In the genomic region with DNA sequence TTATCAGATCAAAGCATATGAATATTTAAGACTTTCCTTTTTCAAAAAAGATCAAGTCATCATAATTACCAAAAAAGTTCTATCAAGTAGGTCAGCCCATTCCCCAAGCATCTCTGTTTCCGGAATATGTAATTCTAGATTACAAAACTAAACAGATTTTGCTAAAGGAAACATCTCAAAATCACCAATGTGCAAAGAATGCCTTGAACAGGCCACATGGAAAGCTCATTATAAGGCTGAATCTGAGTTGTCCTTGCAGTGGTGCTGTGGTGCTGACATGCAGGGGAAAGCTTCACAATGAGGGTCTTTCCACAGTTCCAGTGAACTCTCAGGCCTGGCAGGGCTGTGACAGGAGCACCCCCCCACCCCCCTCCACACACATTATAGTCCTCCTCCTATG, we compare ENCODE assay signal across 35 cellular contexts.
DNase-seq lines count a peak whose midpoint lies in the region; ATAC-seq and TF ChIP-seq lines count a peak whose summit lies in the region.
"Had no signal": no experiment of that assay in that cellular context is flagged by ENCODE, and none has a peak within 500 bp of the region (broad histone marks: within the 10 kb centered on the region; RNA-seq: fewer than 3 reads in every experiment).

No MANE protein-coding gene starts in this region.

- H3K4me1 ChIP-seq in left ventricle myocardium inferior (no peaks in the 10 kb centered on the region), right cardiac atrium (ENCODE audit: control insufficient read depth, insufficient read depth, low read length) (no peaks in the 10 kb centered on the region), neuronal stem cell (ENCODE audit: control insufficient read depth in 2 of 2, insufficient read depth in 1 of 2, low read depth in 1 of 2, low read length in 2 of 2) (peaks cover 5 to 7% of the 10 kb centered on the region in 2 donors)
- H3K4me1 ChIP-seq: A549, BE2C, Caco-2 had no signal

- H2BK12ac ChIP-seq in neuronal stem cell (ENCODE audit: low read length) = no peak overlapping the region

- H3K4me1 Mint-ChIP-seq in stimulated activated effector memory CD8-positive, alpha-beta T cell treated with anti-CD3 and anti-CD28 coated beads, Interleukin-12 subunit alpha, Interleukin-12 subunit beta, amount 100 ng/mL, for 72 hours = peaks cover 3% of the 10 kb centered on the region
- H3K4me1 Mint-ChIP-seq in naive thymus-derived CD8-positive, alpha-beta T cell = peaks cover 0 to 4% (median 2%) of the 10 kb centered on the region in 4 donors
- H3K4me1 Mint-ChIP-seq: B cell; CD4-positive, alpha-beta memory T cell; CD4-positive, CD25-positive, alpha-beta regulatory T cell; CD8-positive, alpha-beta memory T cell had no signal

- H3K9me3 ChIP-seq in left ventricle myocardium inferior (replicated peaks) = no peaks in the 10 kb centered on the region
- H3K9me3 ChIP-seq in right cardiac atrium (ENCODE audit: control insufficient read depth, low read length) = no peaks in the 10 kb centered on the region
- no peaks in the 10 kb centered on the region for H3K9me3 ChIP-seq in neuronal stem cell (replicated peaks in 1 of 2; ENCODE audit: control insufficient read depth in 2 of 2, insufficient read depth in 1 of 2, low read depth in 1 of 2, low read length in 2 of 2)
- H3K9me3 ChIP-seq: A549; BE2C; BLaER1; BLaER1 treated with 17β-estradiol and CSF1 and Interleukin-3, amounts not matched to agents 10 nM and 100 nM; Caco-2 had no signal

- H3K27me3 ChIP-seq in left ventricle myocardium inferior (ENCODE audit: low read depth) = peaks cover 8% of the 10 kb centered on the region
- no peaks in the 10 kb centered on the region for H3K27me3 ChIP-seq in right cardiac atrium (ENCODE audit: control insufficient read depth, insufficient read depth)
- no peaks in the 10 kb centered on the region for H3K27me3 ChIP-seq in neuronal stem cell (ENCODE audit: control insufficient read depth in 3 of 3, insufficient read depth in 3 of 3, low read depth in 1 of 3, low read length in 3 of 3)
- H3K27me3 ChIP-seq: BE2C; BLaER1; BLaER1 treated with 17β-estradiol and CSF1 and Interleukin-3, amounts not matched to agents 10 nM and 100 nM had no signal

- H3K27ac Mint-ChIP-seq in stimulated activated effector memory CD8-positive, alpha-beta T cell treated with anti-CD3 and anti-CD28 coated beads, Interleukin-12 subunit alpha, Interleukin-12 subunit beta, amount 100 ng/mL, for 72 hours = peak overlapping the region; percentile 20
- no peak overlapping the region for H3K27ac Mint-ChIP-seq in naive thymus-derived CD8-positive, alpha-beta T cell
- H3K27ac Mint-ChIP-seq: B cell; CD4-positive, alpha-beta memory T cell; CD4-positive, alpha-beta T cell; CD4-positive, CD25-positive, alpha-beta regulatory T cell; CD8-positive, alpha-beta memory T cell; CD8-positive, alpha-beta T cell had no signal

- DNase-seq in left ventricle myocardium inferior (no peak), Right ventricle myocardium inferior (ENCODE audit: missing footprints) (no peak), left ventricle myocardium superior (no peak), right cardiac atrium (no peak), neuronal stem cell (ENCODE audit: low spot score) (no peak), cerebellar nuclear complex (lab: John Stamatoyannopoulos, UW) (no peak)
- DNase-seq in stimulated activated effector memory CD8-positive, alpha-beta T cell treated with anti-CD3 and anti-CD28 coated beads, Interleukin-12 subunit alpha, Interleukin-12 subunit beta, amount 100 ng/mL, for 72 hours (ENCODE audit: low spot score in 2 of 2) = no peak
- DNase-seq in naive thymus-derived CD8-positive, alpha-beta T cell = no peak
- DNase-seq: 8988T; ACHN; AML-193; BE2C; C1 segment of cervical spinal cord; Caco-2; Calu3; CD4-positive, alpha-beta memory T cell; CD4-positive, alpha-beta T cell; CD4-positive, CD25-positive, alpha-beta regulatory T cell; CD8-positive, alpha-beta memory T cell; CD8-positive, alpha-beta T cell; COR-L47; DMS 273 treated with DMSO at 0.1 percent for 48 hours; DMS153; DMS53; DMS79; DMS79 treated with DMSO at 0.1 percent for 48 hours; DND-41; EL had no signal

- H3K18ac ChIP-seq in neuronal stem cell (ENCODE audit: low read length) = peak overlapping the region; percentile 13

- H2AK5ac ChIP-seq in neuronal stem cell (ENCODE audit: low read depth, low read length) = no peak overlapping the region

- no peak overlapping the region for H3K4me3 Mint-ChIP-seq in stimulated activated effector memory CD8-positive, alpha-beta T cell treated with anti-CD3 and anti-CD28 coated beads, Interleukin-12 subunit alpha, Interleukin-12 subunit beta, amount 100 ng/mL, for 72 hours
- H3K4me3 Mint-ChIP-seq in naive thymus-derived CD8-positive, alpha-beta T cell = no peak overlapping the region
- H3K4me3 Mint-ChIP-seq: B cell; CD14-positive monocyte; CD4-positive, alpha-beta memory T cell; CD4-positive, alpha-beta T cell; CD4-positive, CD25-positive, alpha-beta regulatory T cell; CD8-positive, alpha-beta memory T cell; CD8-positive, alpha-beta T cell had no signal

- H3K4ac ChIP-seq in neuronal stem cell (ENCODE audit: low read length) = no peak overlapping the region

- H3K14ac ChIP-seq in neuronal stem cell (ENCODE audit: low read length) = peak overlapping the region; percentile 31

- no peak overlapping the region for H3K4me2 ChIP-seq in neuronal stem cell (ENCODE audit: insufficient read depth, low read length, poor library complexity, severe bottlenecking)
- H3K4me2 ChIP-seq: A549; BLaER1; BLaER1 treated with 17β-estradiol and CSF1 and Interleukin-3, amounts not matched to agents 10 nM and 100 nM had no signal

- no peak overlapping the region for H4K91ac ChIP-seq in neuronal stem cell (ENCODE audit: low read depth, low read length, poor library complexity)

- no peak overlapping the region for H2BK5ac ChIP-seq in neuronal stem cell (ENCODE audit: low read length)

- H3K79me1 ChIP-seq in neuronal stem cell (ENCODE audit: low read depth, low read length) = no peaks in the 10 kb centered on the region

- no peak overlapping the region for H3K9ac ChIP-seq in neuronal stem cell (ENCODE audit: low read depth, low read length, poor library complexity)
- H3K9ac ChIP-seq: BLaER1; BLaER1 treated with 17β-estradiol and CSF1 and Interleukin-3, amounts not matched to agents 10 nM and 100 nM had no signal

- no peak overlapping the region for H3K23ac ChIP-seq in neuronal stem cell (ENCODE audit: low read depth, low read length, poor library complexity)

- no peak overlapping the region for H2AFZ ChIP-seq in neuronal stem cell (ENCODE audit: low read length)

- H2BK120ac ChIP-seq in neuronal stem cell (ENCODE audit: low read depth, low read length) = no peak overlapping the region

- H3K36me3 ChIP-seq in left ventricle myocardium inferior = no peaks in the 10 kb centered on the region
- H3K36me3 ChIP-seq in neuronal stem cell (replicated peaks in 1 of 2; ENCODE audit: control insufficient read depth in 2 of 2, insufficient read depth in 2 of 2, low read length in 2 of 2) = no peaks in the 10 kb centered on the region
- H3K36me3 ChIP-seq: BE2C; BLaER1; BLaER1 treated with 17β-estradiol and CSF1 and Interleukin-3, amounts not matched to agents 10 nM and 100 nM had no signal

- TF ChIP-seq CTCF in left ventricle myocardium inferior (IDR thresholded peaks at IDR 0.05; ENCODE audit: borderline replicate concordance) = no peak

- POLR2A ChIA-PET in naive thymus-derived CD8-positive, alpha-beta T cell (lab: Charles Lee) = no interaction called here

- no peak overlapping the region for H2BK15ac ChIP-seq in neuronal stem cell (ENCODE audit: low read length)

- no peaks in the 10 kb centered on the region for H3K9me3 Mint-ChIP-seq in stimulated activated effector memory CD8-positive, alpha-beta T cell treated with anti-CD3 and anti-CD28 coated beads, Interleukin-12 subunit alpha, Interleukin-12 subunit beta, amount 100 ng/mL, for 72 hours
- no peaks in the 10 kb centered on the region for H3K9me3 Mint-ChIP-seq in naive thymus-derived CD8-positive, alpha-beta T cell
- H3K9me3 Mint-ChIP-seq: CD4-positive, alpha-beta memory T cell; CD4-positive, alpha-beta T cell; CD4-positive, CD25-positive, alpha-beta regulatory T cell; CD8-positive, alpha-beta memory T cell; CD8-positive, alpha-beta T cell had no signal

- H3K4me3 ChIP-seq in left ventricle myocardium inferior = no peak overlapping the region
- H3K4me3 ChIP-seq in right cardiac atrium (ENCODE audit: low read length) = no peak overlapping the region
- H3K4me3 ChIP-seq in neuronal stem cell (ENCODE audit: low read length in 2 of 2) = no peak overlapping the region
- H3K4me3 ChIP-seq: A549; BLaER1; BLaER1 treated with 17β-estradiol and CSF1 and Interleukin-3, amounts not matched to agents 10 nM and 100 nM had no signal

- intact Hi-C loops in left ventricle myocardium inferior (cut with micrococcal nuclease) (no loop called here), Right ventricle myocardium inferior (cut with DNase I) (no loop called here), left ventricle myocardium superior (cut with micrococcal nuclease) (no loop called here), right cardiac atrium (cut with DNase I) (no loop called here)

- H3K27ac ChIP-seq in left ventricle myocardium inferior (replicated peaks) (peak overlapping the region; percentile 34), right cardiac atrium (ENCODE audit: low read length) (no peak overlapping the region), neuronal stem cell (replicated peaks; ENCODE audit: low read length) (no peak overlapping the region)
- H3K27ac ChIP-seq: 22Rv1; A549; BLaER1; BLaER1 treated with 17β-estradiol and CSF1 and Interleukin-3, amounts not matched to agents 10 nM and 100 nM; C4-2B had no signal

- H3K36me3 Mint-ChIP-seq in stimulated activated effector memory CD8-positive, alpha-beta T cell treated with anti-CD3 and anti-CD28 coated beads, Interleukin-12 subunit alpha, Interleukin-12 subunit beta, amount 100 ng/mL, for 72 hours = no peaks in the 10 kb centered on the region
- H3K36me3 Mint-ChIP-seq in naive thymus-derived CD8-positive, alpha-beta T cell = no peaks in the 10 kb centered on the region
- H3K36me3 Mint-ChIP-seq: CD14-positive monocyte; CD4-positive, alpha-beta memory T cell; CD8-positive, alpha-beta T cell had no signal

- no peak overlapping the region for H4K8ac ChIP-seq in neuronal stem cell (ENCODE audit: low read depth, low read length)

- ATAC-seq in Right ventricle myocardium inferior = no peak
- ATAC-seq in left ventricle myocardium superior = peak; percentile 28
- ATAC-seq in right cardiac atrium = no peak
- ATAC-seq in stimulated activated effector memory CD8-positive, alpha-beta T cell treated with anti-CD3 and anti-CD28 coated beads, Interleukin-12 subunit alpha, Interleukin-12 subunit beta, amount 100 ng/mL, for 72 hours = no peak
- no peak for ATAC-seq in naive thymus-derived CD8-positive, alpha-beta T cell
- ATAC-seq: A549; CD8-positive, alpha-beta T cell had no signal

- 84% methylated on average over 1 of the region's 1 CpG for WGBS in right cardiac atrium
- no CpG with 5 or more reads among the region's 1 CpG for WGBS in neuronal stem cell (ENCODE audit: extremely low coverage in 2 of 2, insufficient read length in 2 of 2, insufficient replicate concordance in 1 of 2), 2 donors

- no peaks in the 10 kb centered on the region for H3K27me3 Mint-ChIP-seq in naive thymus-derived CD8-positive, alpha-beta T cell
- H3K27me3 Mint-ChIP-seq: B cell; CD4-positive, alpha-beta memory T cell; CD4-positive, alpha-beta T cell had no signal
